ENCODE assay signal across 9 cellular contexts in the genomic region with DNA sequence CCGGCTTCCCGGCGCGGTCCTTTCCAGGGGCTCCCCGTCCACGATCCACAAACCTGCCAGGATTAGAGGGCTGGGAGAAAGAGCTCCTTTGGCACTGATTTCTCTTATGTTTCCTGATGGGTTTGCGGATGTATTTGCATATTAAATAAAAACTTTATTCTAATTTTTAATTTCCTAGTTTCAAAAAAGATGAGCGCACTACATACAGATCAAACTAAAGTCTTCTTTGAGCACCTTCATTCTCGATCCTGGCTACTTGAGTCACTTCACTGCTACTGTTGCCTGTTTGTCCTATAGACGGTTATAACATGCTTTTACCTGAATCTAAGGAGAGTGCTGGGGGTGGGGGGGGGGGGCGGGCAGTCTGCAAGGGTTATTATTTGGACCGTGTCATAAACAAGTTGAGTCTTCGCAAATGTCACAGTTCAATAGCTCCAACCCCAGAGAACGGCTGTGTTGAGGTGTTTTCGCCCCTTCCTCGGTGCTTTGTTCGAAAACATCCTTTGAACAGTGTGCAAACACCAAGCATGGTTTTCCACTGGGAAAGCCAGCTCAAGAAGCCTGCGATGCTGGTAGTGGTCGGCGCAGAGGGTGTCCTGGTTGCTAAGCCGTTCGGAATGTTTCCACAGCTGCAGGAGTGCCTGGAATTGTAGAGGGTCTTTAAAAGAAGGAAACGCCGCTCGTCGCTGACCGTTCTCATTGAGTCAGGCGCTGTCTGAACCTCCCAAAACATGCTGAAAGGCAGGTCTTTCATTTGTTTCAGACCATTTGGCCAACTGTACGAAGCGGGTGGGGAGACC. TPM values are rescaled to one million over a fixed set of nuclear protein-coding genes. Genes with fewer than 3 reads are reported as not detected.
A peak's percentile ranks its signal among the peaks of the same experiment; 100 is the strongest.
DNase-seq lines count a peak whose midpoint lies in the region; ATAC-seq, FAIRE-seq and TF ChIP-seq lines count a peak whose summit lies in the region.
"Had no signal": no experiment of that assay in that cellular context is flagged by ENCODE, and none has a peak within 500 bp of the region (broad histone marks: within the 10 kb centered on the region; RNA-seq: fewer than 3 reads in every experiment).

No MANE protein-coding gene starts in this region.

- H2AFZ ChIP-seq in K562 (ENCODE audit: low read depth, low read length) = peak overlapping the region; percentile 99; the same call in 1 of the 2 replicates

- no peaks in the 10 kb centered on the region for H3K9me3 Mint-ChIP-seq in HFFc6
- H3K9me3 Mint-ChIP-seq in mesothelial cell of epicardium = no peaks in the 10 kb centered on the region
- H3K9me3 Mint-ChIP-seq: T-helper 1 cell treated with Interleukin-12 subunit alpha and Interleukin-12 subunit beta and Interleukin-4 antibody, amounts not matched to agents 30 μg/mL and 1 μg/mL, for 36 hours had no signal

- TF ChIP-seq POLR2A in A549 (IDR thresholded peaks at IDR 0.05; ENCODE audit: low read length) (no peak), K562 (conservative IDR thresholded peaks at IDR 0.05) (no peak)

- peak overlapping the region; percentile 77 to 88; a peak in 5 of 6 replicates for H3K27ac ChIP-seq in A549
- no peak overlapping the region for H3K27ac ChIP-seq in K562 (ENCODE audit: extremely low read depth, low read depth, low read length)

- H3K36me3 ChIP-seq in K562 (ENCODE audit: control insufficient read depth, insufficient read depth, low read length) = no peaks in the 10 kb centered on the region

- intact Hi-C loops in K562 (cut with micrococcal nuclease) = loop anchor here (1.0 to 5.0 kb wide), 6 partner anchors 47 to 277 kb away; no protein-coding TSS in a partner anchor

- H3K4me1 Mint-ChIP-seq in HFFc6 (ENCODE audit: low read depth) = peaks cover 31% of the 10 kb centered on the region
- peaks cover 13% of the 10 kb centered on the region for H3K4me1 Mint-ChIP-seq in mesothelial cell of epicardium

- no peaks in the 10 kb centered on the region for H3K9me1 ChIP-seq in K562 (ENCODE audit: control insufficient read depth, insufficient read depth, low read length)

- DNase-seq in A549 (ENCODE audit: low read depth in 1 of 2, low spot score in 1 of 2) = no peak
- no peak for DNase-seq in HFFc6
- no peak for DNase-seq in K562 (ENCODE audit: extremely low read depth in 1 of 4, low spot score in 3 of 4)
- DNase-seq in mesothelial cell of epicardium (ENCODE audit: low spot score in 2 of 2, unreplicated experiment in 2 of 2) = no peak
- no peak for DNase-seq in COLO668 (lab: John Stamatoyannopoulos, UW; ENCODE audit: unreplicated experiment)
- no peak for DNase-seq in NCI-H1436 treated with DMSO at 0.1 percent for 48 hours (lab: John Stamatoyannopoulos, UW)
- no peak for DNase-seq in NCI-H524 (lab: John Stamatoyannopoulos, UW)

- peaks cover 2% of the 10 kb centered on the region; the same call in 1 of the 2 replicates for H3K27me3 Mint-ChIP-seq in HFFc6 (ENCODE audit: insufficient read depth)
- peaks cover 24% of the 10 kb centered on the region for H3K27me3 Mint-ChIP-seq in mesothelial cell of epicardium (ENCODE audit: low read depth)

- H3K4me1 ChIP-seq in A549 = peaks cover 8% of the 10 kb centered on the region
- peaks cover 7 to 19% of the 10 kb centered on the region in 2 experiments; a peak in 3 of 5 replicates for H3K4me1 ChIP-seq in K562 (replicated peaks in 1 of 2; ENCODE audit: control insufficient read depth in 2 of 2, insufficient read depth in 2 of 2, low read length in 2 of 2)

- TF ChIP-seq CTCF in A549 (IDR thresholded peaks at IDR 0.05) (no peak; the same call in 2 of the 3 replicates), HFFc6 (IDR thresholded peaks at IDR 0.05) (no peak; the same call in none of the 2 replicates), K562 (IDR thresholded peaks at IDR 0.05 in 2 of 3, conservative IDR thresholded peaks at IDR 0.05 in 1 of 3; ENCODE audit: insufficient read depth in 2 of 3, low read depth in 1 of 3, low read length in 3 of 3) (no peak), mesothelial cell of epicardium (IDR thresholded peaks at IDR 0.05; ENCODE audit: unreplicated experiment) (no peak)

- peak overlapping the region in 1 of 2 experiments; percentile 93; a peak in 1 of 4 replicates for H3K9ac ChIP-seq in K562 (ENCODE audit: insufficient read depth in 1 of 2, low read depth in 2 of 2, low read length in 2 of 2)

- H3K9me3 ChIP-seq in A549 (no peaks in the 10 kb centered on the region), K562 (replicated peaks; ENCODE audit: control insufficient read depth, insufficient read depth, low read depth, low read length) (no peaks in the 10 kb centered on the region)

- in situ Hi-C loops in K562 (cut with MboI) = loop anchor here (5.0 kb wide), 1 partner anchor 77 kb away; no protein-coding TSS in a partner anchor

- CTCF ChIA-PET in A549 (lab: Yijun Ruan, JAX) (interaction anchor here (0.7 to 8.0 kb wide), 58 partner anchors 9 to 775 kb away, joined by 3 to 93 read pairs (median 5); a partner anchor contains a TSS), K562 (lab: Yijun Ruan, JAX; ENCODE audit: low intra/inter-chr PET ratio) (interaction anchor here (0.7 to 2.4 kb wide), 2 partner anchors 77 to 83 kb away, joined by 3 to 26 read pairs; no protein-coding TSS in a partner anchor)

- BruUV-seq in K562 (replicated peaks; lab: Mats Ljungman, UMichigan) = no TSS peak

- no peaks in the 10 kb centered on the region for H3K79me2 ChIP-seq in K562 (ENCODE audit: control insufficient read depth, insufficient read depth, low read length)

- H4K20me1 ChIP-seq in K562 (replicated peaks; ENCODE audit: control insufficient read depth, insufficient read depth, low read length) = 0 out of 2 replicates have a peak, but pooled peaks cover 3% of the 10 kb centered on the region

- peak overlapping the region; percentile 94 for H3K4me3 ChIP-seq in A549
- H3K4me3 ChIP-seq in K562 = peak overlapping the region; percentile 60; the same call in 1 of the 2 replicates

- WGBS in A549 (ENCODE audit: missing lambda C conversion rate) = 61% methylated on average over 30 of the region's 30 CpGs
- WGBS in K562 (ENCODE audit: insufficient coverage, low coverage, missing lambda C conversion rate) = 36% methylated on average over 29 of the region's 30 CpGs

- H3K4me3 Mint-ChIP-seq in HFFc6 (peak overlapping the region; percentile 90), mesothelial cell of epicardium (peak overlapping the region; percentile 77)

- no peaks in the 10 kb centered on the region for H3K27me3 ChIP-seq in K562 (ENCODE audit: control insufficient read depth in 2 of 2, insufficient read depth in 2 of 2, low read length in 2 of 2)

- no peak overlapping the region for H3K27ac Mint-ChIP-seq in HFFc6
- H3K27ac Mint-ChIP-seq in mesothelial cell of epicardium = peak overlapping the region; percentile 5

- TF ChIP-seq EP300 in A549 (IDR thresholded peaks at IDR 0.05) = no peak
- TF ChIP-seq EP300 in K562 (IDR thresholded peaks at IDR 0.05; ENCODE audit: low read length) = no peak

- ATAC-seq in A549 (no peak), K562 (no peak), HG03108 (IDR thresholded peaks at IDR 0.05; ENCODE audit: unreplicated experiment) (no peak)

- POLR2A ChIA-PET in A549 (lab: Yijun Ruan, JAX) (interaction anchor here (0.6 to 2.1 kb wide), 4 partner anchors 25 to 182 kb away, joined by 3 to 10 read pairs (median 6); a partner anchor contains a TSS), K562 (lab: Yijun Ruan, JAX) (interaction anchor here (0.6 to 2.2 kb wide), 4 partner anchors 10 to 83 kb away, joined by 3 to 8 read pairs (median 3); no protein-coding TSS in a partner anchor)

- H3K36me3 Mint-ChIP-seq in HFFc6 (ENCODE audit: low read depth) (peaks cover 7% of the 10 kb centered on the region; the same call in 1 of the 2 replicates), mesothelial cell of epicardium (no peaks in the 10 kb centered on the region)

- H3K4me2 ChIP-seq in A549 (peak overlapping the region; percentile 95), K562 (ENCODE audit: insufficient read depth, low read length) (peak overlapping the region; percentile 92)

- TF ChIP-seq RAD21 in A549 (conservative IDR thresholded peaks at IDR 0.05 in 1 of 2, IDR thresholded peaks at IDR 0.05 in 1 of 2) = no peak
- no peak for TF ChIP-seq RAD21 in K562 (CRISPR knock-in tag; conservative IDR thresholded peaks at IDR 0.05 in 1 of 2, IDR thresholded peaks at IDR 0.05 in 1 of 2)

- FAIRE-seq in A549 (lab: Jason Lieb, UNC) (no peak), K562 (lab: Jason Lieb, UNC) (peak; percentile 19)

RNA-seq across cellular contexts. Expression of a gene that starts 1.1 kb away (rescaled TPM):
- polyA plus RNA-seq in A549 (2011; rRNA removed) = 4.3 and 5.3 TPM in 2 replicates
- 5.9 and 7.5 TPM in 2 replicates for polyA plus RNA-seq in A549 (2012; cell fraction: cytosol; rRNA removed)
- polyA plus RNA-seq in A549 (2012; cell fraction: nucleus; rRNA removed) = 26.5 and 27.8 TPM in 2 replicates
- 12.0 to 13.4 TPM (median 13.1 TPM) in 3 replicates for polyA plus RNA-seq in A549 (2017; fragmentation: RNase III; extraction: RNeasy Plus Mini Kit Qiagen cat#74134 plus additional on column Dnase treatment)
- 13.2 and 13.9 TPM in 2 replicates for polyA minus RNA-seq in A549 (2011; rRNA and poly(A)+ RNA removed)
- total RNA-seq in HFFc6 (2021; fragmentation: NEBNext Ultra II Directional; extraction: Animal tissue kit (Norgen Biotek cat#: 25700)) = 10 to 100 TPM; 39.8 to 51.6 (median 47.5) TPM
- 22.0 and 33.0 TPM in 2 replicates for total RNA-seq in K562 (2011; cell fraction: chromatin; rRNA removed; ENCODE audit: low replicate concordance)
- total RNA-seq in K562 (2011; cell fraction: nucleolus; rRNA removed) = 15.5 and 16.7 TPM in 2 replicates
- total RNA-seq in K562 (2011; cell fraction: nucleoplasm; rRNA removed) = 14.1 and 17.8 TPM in 2 replicates
- total RNA-seq in K562 (2014; rRNA removed) = 3.9 and 4.0 TPM in 2 replicates
- total RNA-seq in K562 (2014; rRNA removed; fragmentation: Illumina TruSeq; extraction: Trizol) = 1.8 and 2.4 TPM in 2 replicates
- total RNA-seq in K562 (2015; rRNA removed; fragmentation: Illumina TruSeq; extraction: Trizol) = 2.8 and 3.1 TPM in 2 replicates
- 6.7 and 7.5 TPM in 2 replicates for total RNA-seq in K562 (2021)
- polyA plus RNA-seq in K562 (2011; rRNA removed) = 1.5 and 2.3 TPM in 2 replicates
- polyA plus RNA-seq in K562 (2011; cell fraction: cytosol; rRNA removed) = 1.4 and 2.8 TPM in 2 replicates
- polyA plus RNA-seq in K562 (2011; cell fraction: nucleus; rRNA removed) = 4.0 and 8.4 TPM in 2 replicates
- polyA plus RNA-seq in K562 (2012) = 2.9 and 3.3 TPM in 2 replicates
- polyA plus RNA-seq in K562 (2014; fragmentation: Illumina TruSeq; extraction: Trizol) = 3.3 TPM in 2 replicates
- under 1 TPM; 0.30 to 0.55 TPM for polyA plus RNA-seq in K562 (2014; fragmentation: Nextera tagmentation; extraction: Ambion mirVana)
- 1.9 and 3.2 TPM in 2 replicates for polyA plus RNA-seq in K562 (2014; rRNA removed)
- polyA minus RNA-seq in K562 (2011; rRNA and poly(A)+ RNA removed) = 2.3 and 3.0 TPM in 2 replicates
- 1.1 and 7.0 TPM in 2 replicates for polyA minus RNA-seq in K562 (2011; cell fraction: cytosol; rRNA and poly(A)+ RNA removed)
- 4.6 and 8.6 TPM in 2 replicates for polyA minus RNA-seq in K562 (2011; cell fraction: nucleus; rRNA and poly(A)+ RNA removed)
- 15.5 to 16.6 TPM (median 16.0 TPM) in 3 replicates for total RNA-seq in mesothelial cell of epicardium

RNA-seq across cellular contexts. Expression of a gene that starts 4.9 kb away (rescaled TPM):
- polyA plus RNA-seq in A549 (2011; rRNA removed) (not detected in 2 replicates), A549 (2017; fragmentation: RNase III; extraction: RNeasy Plus Mini Kit Qiagen cat#74134 plus additional on column Dnase treatment) (not detected in 3 replicates), K562 (2011; rRNA removed) (not detected in 2 replicates), K562 (2014; fragmentation: Illumina TruSeq; extraction: Trizol) (not detected in 2 replicates), K562 (2014; fragmentation: Nextera tagmentation; extraction: Ambion mirVana) (not detected), K562 (2014; rRNA removed) (not detected in 2 replicates)
- polyA plus RNA-seq in A549 (2012; cell fraction: cytosol; rRNA removed) = not detected in 2 replicates
- not detected in 2 replicates for polyA plus RNA-seq in A549 (2012; cell fraction: nucleus; rRNA removed)
- not detected in 2 replicates for polyA minus RNA-seq in A549 (2011; rRNA and poly(A)+ RNA removed)
- not detected for total RNA-seq in HFFc6 (2021; fragmentation: NEBNext Ultra II Directional; extraction: Animal tissue kit (Norgen Biotek cat#: 25700))
- total RNA-seq in K562 (2011; cell fraction: chromatin; rRNA removed; ENCODE audit: low replicate concordance) = not detected in 2 replicates
- not detected in 2 replicates for total RNA-seq in K562 (2011; cell fraction: nucleolus; rRNA removed)
- not detected in 2 replicates for total RNA-seq in K562 (2011; cell fraction: nucleoplasm; rRNA removed)
- total RNA-seq in K562 (2014; rRNA removed) (not detected in 2 replicates), K562 (2014; rRNA removed; fragmentation: Illumina TruSeq; extraction: Trizol) (not detected in 2 replicates), K562 (2015; rRNA removed; fragmentation: Illumina TruSeq; extraction: Trizol) (not detected in 2 replicates), K562 (2021) (not detected in 2 replicates), mesothelial cell of epicardium (not detected in 3 replicates)
- polyA plus RNA-seq in K562 (2011; cell fraction: cytosol; rRNA removed) = not detected in 2 replicates
- polyA plus RNA-seq in K562 (2011; cell fraction: nucleus; rRNA removed) = not detected in 2 replicates
- polyA plus RNA-seq in K562 (2012) = not detected in 2 replicates
- not detected in 2 replicates for polyA minus RNA-seq in K562 (2011; rRNA and poly(A)+ RNA removed)
- polyA minus RNA-seq in K562 (2011; cell fraction: cytosol; rRNA and poly(A)+ RNA removed) = not detected in 2 replicates
- not detected in 2 replicates for polyA minus RNA-seq in K562 (2011; cell fraction: nucleus; rRNA and poly(A)+ RNA removed)
